ENCODE assay signal across 8 cellular contexts in the genomic region with DNA sequence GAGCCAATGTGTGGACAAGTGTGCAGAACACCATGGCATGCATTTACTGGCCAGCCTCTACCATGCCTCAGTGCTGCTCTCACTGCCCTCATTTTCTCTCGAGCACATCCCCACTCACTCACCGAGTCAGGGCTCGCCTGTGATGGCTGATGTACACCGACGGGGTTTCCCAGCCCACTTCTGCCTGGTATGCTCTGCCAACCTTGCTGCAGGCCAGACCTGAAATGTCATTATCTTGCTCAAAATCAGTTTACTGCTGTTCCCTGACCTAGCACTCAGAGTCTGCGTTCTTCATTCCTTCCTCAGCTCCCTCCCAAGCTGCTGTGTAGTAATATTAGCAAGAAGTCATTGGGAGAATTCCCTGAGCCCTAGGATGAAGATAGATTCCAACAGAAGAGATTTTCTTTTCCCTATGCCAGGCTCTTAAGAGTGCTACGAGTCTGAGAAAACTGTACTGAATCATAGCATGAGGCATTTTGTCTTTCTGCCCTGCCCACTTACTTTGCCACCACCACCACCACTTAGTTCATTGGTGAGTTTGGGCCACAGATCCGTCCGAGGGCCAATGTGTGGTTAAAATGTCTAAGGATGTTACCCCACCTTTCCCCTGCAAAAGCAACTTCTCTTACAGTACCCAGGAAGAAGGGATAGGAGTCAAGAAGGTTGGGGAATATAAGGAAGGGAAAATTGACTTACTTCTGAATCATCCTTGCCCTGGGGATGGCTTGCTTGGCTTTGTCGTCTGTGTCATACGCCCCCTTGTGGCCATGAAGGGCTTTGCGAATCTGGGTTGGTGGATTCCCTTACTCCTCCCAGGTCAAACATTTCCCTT. TPM values are rescaled to one million over a fixed set of nuclear protein-coding genes. Genes with fewer than 3 reads are reported as not detected.
DNase-seq lines count a peak whose midpoint lies in the region; ATAC-seq and TF ChIP-seq lines count a peak whose summit lies in the region.

No MANE protein-coding gene starts in this region.

- no peak overlapping the region for H2AFZ ChIP-seq in hepatocyte

- ATAC-seq in GM21717 (IDR thresholded peaks at IDR 0.05; ENCODE audit: unreplicated experiment) (peak; percentile 66), T-cell (replicated peaks in 1 of 4) (peak in 2 of 4 experiments; percentile 42 to 58)

- H3K9me3 Mint-ChIP-seq in T-cell: no peaks in the 10 kb centered on the region

- no peak overlapping the region for H3K4me3 Mint-ChIP-seq in T-cell

- no peak for TF ChIP-seq POLR2A in adrenal gland (IDR thresholded peaks at IDR 0.05)

- H3K4me2 ChIP-seq in hepatocyte: no peak overlapping the region

- H3K27me3 ChIP-seq in adrenal gland: no peaks in the 10 kb centered on the region
- H3K27me3 ChIP-seq in hepatocyte: no peaks in the 10 kb centered on the region

- POLR2A ChIA-PET in T-cell (lab: Charles Lee): no interaction called here

- H3K27me3 Mint-ChIP-seq in T-cell: no peaks in the 10 kb centered on the region

- H3K27ac ChIP-seq in adrenal gland: no peak overlapping the region
- no peak overlapping the region for H3K27ac ChIP-seq in hepatocyte

- H3K4me1 ChIP-seq in adrenal gland (replicated peaks in 1 of 2) (no peaks in the 10 kb centered on the region), hepatocyte (ENCODE audit: insufficient read depth) (no peaks in the 10 kb centered on the region)

- H3K9me2 ChIP-seq in hepatocyte (replicated peaks; ENCODE audit: insufficient read depth): no peaks in the 10 kb centered on the region

- intact Hi-C loops in adrenal gland (cut with DNase I): no loop called here

- H3K4me3 ChIP-seq in adrenal gland (no peak overlapping the region), hepatocyte (no peak overlapping the region), skeletal muscle cell (ENCODE audit: low read depth, low read length) (no peak overlapping the region)

- CTCF ChIA-PET in T-cell (lab: Charles Lee): interaction anchor here in 1 of 2 donors (1.1 to 1.6 kb wide), 2 partner anchors 9 to 13 kb away, joined by 3 to 5 read pairs; no protein-coding TSS in a partner anchor

- DNase-seq in CMK (ENCODE audit: low read depth): peak; percentile 42
- DNase-seq in NCI-H128 (lab: John Stamatoyannopoulos, UW; ENCODE audit: unreplicated experiment): peak; percentile 19
- DNase-seq in T-cell: peak in 31 of 34 experiments; percentile 7 to 52 (median 33)
- peak; percentile 71 to 93 (median 81) for DNase-seq in adrenal gland
- peak; percentile 79 for DNase-seq in hepatocyte (ENCODE audit: low spot score)
- peak; percentile 55 for DNase-seq in skeletal muscle cell (ENCODE audit: low read depth)
- DNase-seq in cortex of kidney (lab: John Stamatoyannopoulos, UW): no peak

- WGBS in adrenal gland, 4 donors: 61 to 70% (median 63%) methylated on average over 12 of the region's 12 CpGs
- 71% methylated on average over 12 of the region's 12 CpGs for WGBS in hepatocyte (ENCODE audit: low lambda C conversion rate, missing lambda C conversion rate)

- H3K4me1 Mint-ChIP-seq in T-cell: no peaks in the 10 kb centered on the region

- no peaks in the 10 kb centered on the region for H3K36me3 Mint-ChIP-seq in T-cell

- no peaks in the 10 kb centered on the region for H3K36me3 ChIP-seq in adrenal gland (replicated peaks in 1 of 2)
- no peaks in the 10 kb centered on the region for H3K36me3 ChIP-seq in hepatocyte (replicated peaks; ENCODE audit: insufficient read depth, low read depth)

- H3K27ac Mint-ChIP-seq in T-cell: no peak overlapping the region

- H3K9me3 ChIP-seq in adrenal gland (replicated peaks in 1 of 3): no peaks in the 10 kb centered on the region
- no peaks in the 10 kb centered on the region for H3K9me3 ChIP-seq in hepatocyte (ENCODE audit: low read depth)

- TF ChIP-seq CTCF in adrenal gland (IDR thresholded peaks at IDR 0.05) (peak; percentile 67 to 95 (median 74)), hepatocyte (IDR thresholded peaks at IDR 0.05; ENCODE audit: poor library complexity) (peak; percentile 74)

- H3K79me2 ChIP-seq in hepatocyte: no peaks in the 10 kb centered on the region

- H4K20me1 ChIP-seq in hepatocyte (ENCODE audit: insufficient read depth, poor library complexity, severe bottlenecking): no peaks in the 10 kb centered on the region

RNA-seq across cellular contexts. Expression of a gene that starts 51.0 kb away (rescaled TPM):
- total RNA-seq in T-cell (1 to 10 TPM in 1 of 5 donors, under 1 TPM in 4; 0.28 to 1.2 (median 0.70) TPM), adrenal gland (1 to 10 TPM in 4 of 8 donors, under 1 TPM in 4; 0.40 to 2.5 (median 1.2) TPM), hepatocyte (3.9 and 5.2 TPM in 2 replicates)
- polyA plus RNA-seq in adrenal gland (1 to 10 TPM in 1 of 3 donors, under 1 TPM in 2; 0.40 to 1.7 (median 0.51) TPM), hepatocyte (0.18 and 1.1 TPM in 2 replicates)
